Comparison of ENCODE assay signal across 8 cellular contexts in the genomic region with DNA sequence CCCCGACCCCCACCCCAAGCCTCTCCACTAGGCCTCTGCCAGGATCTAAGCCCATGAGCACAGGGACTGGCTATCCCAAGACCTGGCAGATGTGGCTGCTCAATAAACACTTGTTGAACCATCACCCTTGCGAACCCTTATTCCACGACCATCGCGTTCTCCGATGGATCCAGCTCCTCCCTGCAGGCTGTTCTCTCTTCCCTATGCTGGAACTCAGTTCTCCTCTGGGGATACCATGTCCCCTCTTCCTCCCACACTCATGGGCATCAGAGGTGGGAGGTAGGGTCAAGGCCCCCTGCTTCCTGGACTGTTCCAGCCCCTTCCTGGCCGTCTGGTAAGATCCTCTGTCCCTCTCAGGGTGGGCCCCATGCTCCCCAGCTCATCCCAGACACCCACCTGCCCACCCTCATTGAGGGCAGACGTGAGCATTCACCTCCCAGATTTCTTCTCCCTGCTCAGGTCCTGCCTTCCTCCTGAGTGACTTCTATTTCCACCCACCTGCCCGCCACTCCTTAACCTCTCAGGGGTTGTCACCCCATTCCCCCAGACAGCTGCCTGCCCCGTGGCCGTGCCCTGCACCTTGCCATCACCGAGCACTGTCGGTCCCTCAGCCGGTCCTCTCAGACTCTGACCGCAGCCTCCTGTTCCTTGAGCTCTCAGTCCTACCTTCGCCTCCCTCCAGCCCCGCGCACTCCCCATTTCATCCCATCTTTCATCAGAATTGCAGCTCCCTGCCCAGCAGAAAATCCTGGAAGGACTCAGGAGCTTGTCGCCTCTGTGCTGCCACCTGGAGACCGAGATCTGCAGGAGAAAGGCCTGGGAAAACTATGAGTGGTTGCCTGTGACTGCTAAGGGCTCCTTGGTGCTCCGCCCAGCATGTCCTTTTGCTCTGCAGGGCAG. TPM values are rescaled to one million over a fixed set of nuclear protein-coding genes. Genes with fewer than 3 reads are reported as not detected.
DNase-seq lines count a peak whose midpoint lies in the region; ATAC-seq and TF ChIP-seq lines count a peak whose summit lies in the region.

No MANE protein-coding gene starts in this region.

- CTCF ChIA-PET in AG04449 (lab: Yijun Ruan, JAX) = interaction anchor here (0.8 to 25.5 kb wide), 20 partner anchors 11 to 283 kb away, joined by 3 to 554 read pairs (median 10); partner anchors contain the start of genes PML and STOML1

- no peak for ATAC-seq in GM21786 (IDR thresholded peaks at IDR 0.05; ENCODE audit: unreplicated experiment)

- no peak overlapping the region for H3K4me3 ChIP-seq in AG04449 (ENCODE audit: low read depth, low read length)
- H3K4me3 ChIP-seq in fibroblast of the aortic adventitia (ENCODE audit: low read depth, low read length) = no peak overlapping the region

- POLR2A ChIA-PET in AG04449 (lab: Yijun Ruan, JAX) = interaction anchor here (1.1 kb wide), 1 partner anchor 42 kb away, joined by 3 read pairs; the partner anchor contains the start of gene PML

- DNase-seq in AG04449 (ENCODE audit: low read depth, low spot score) = no peak
- DNase-seq in SHP77 (lab: John Stamatoyannopoulos, UW) = peak; percentile 40 to 50
- peak; percentile 85 for DNase-seq in fibroblast of the aortic adventitia (ENCODE audit: low read depth)
- DNase-seq in pons (ENCODE audit: low spot score) = peak; percentile 21
- no peak for DNase-seq in T-helper 2 cell
- no peak for DNase-seq in GM13977 (ENCODE audit: low spot score)

- in situ Hi-C loops in GM13977 (cut with MboI; ENCODE audit: low pct_unique_long_range_greater_than_20kb, low sequenced_read_pairs, unreplicated experiment) = no loop called here

- TF ChIP-seq CTCF in AG04449 (IDR thresholded peaks at IDR 0.05; ENCODE audit: insufficient read depth, low read length, missing control alignments) = peak; percentile 78
- peak; percentile 25; the same call in 1 of the 3 replicates for TF ChIP-seq CTCF in GM12872 (IDR thresholded peaks at IDR 0.05; ENCODE audit: insufficient read depth, low read depth, low read length)
- TF ChIP-seq CTCF in fibroblast of the aortic adventitia (IDR thresholded peaks at IDR 0.05; ENCODE audit: insufficient read depth, low read length) = peak; percentile 83
- TF ChIP-seq CTCF in GM13977 (IDR thresholded peaks at IDR 0.05; ENCODE audit: extremely low read depth, insufficient read depth, missing control alignments) = no peak

RNA-seq across cellular contexts. Expression of gene PML, which starts 42.0 kb away (rescaled TPM):
- total RNA-seq in fibroblast of the aortic adventitia (ENCODE audit: low replicate concordance) = 29.3 and 31.9 TPM in 2 replicates

RNA-seq across cellular contexts. Expression of gene STOML1, which starts 44.4 kb away (rescaled TPM):
- 6.8 and 19.0 TPM in 2 replicates for total RNA-seq in fibroblast of the aortic adventitia (ENCODE audit: low replicate concordance)

RNA-seq across cellular contexts. Expression of gene GOLGA6A, which starts 45.8 kb away (rescaled TPM):
- not detected in 2 replicates for total RNA-seq in fibroblast of the aortic adventitia (ENCODE audit: low replicate concordance)

Comparison
In these comparisons a context has a peak if more than half of its experiments do, and no peak if none do; other contexts are left out.
1. DNase-seq: peak in SHP77 (2 of 2), fibroblast of the aortic adventitia (single experiment) and pons (single experiment); none in AG04449 (single experiment), T-helper 2 cell (0 of 5) and GM13977 (single experiment).